In genomic region chr10:129962092-129962494, GRCh38 we compare ENCODE assay signal across 13 cellular contexts. TPM values are rescaled to one million over a fixed set of nuclear protein-coding genes. Genes with fewer than 3 reads are reported as not detected.
DNase-seq lines count a peak whose midpoint lies in the region; ATAC-seq, FAIRE-seq and TF ChIP-seq lines count a peak whose summit lies in the region.
"Had no signal": no experiment of that assay in that cellular context is flagged by ENCODE, and none has a peak within 500 bp of the region (broad histone marks: within the 10 kb centered on the region; RNA-seq: fewer than 3 reads in every experiment).

No MANE protein-coding gene starts in this region.

- H3K9me3 ChIP-seq in suprapubic skin = no peaks in the 10 kb centered on the region

- H3K4me1 ChIP-seq in suprapubic skin = peaks cover 47% of the 10 kb centered on the region

- WGBS in suprapubic skin = 36% methylated on average over 6 of the region's 6 CpGs

- in situ Hi-C loops in SK-MEL-5 (cut with HindIII; ENCODE audit: low pct_unique_long_range_greater_than_20kb, low sequenced_read_pairs) = no loop called here

- intact Hi-C loops in activated CD4-positive, alpha-beta T cell treated with anti-CD3 and anti-CD28 coated beads, Interleukin-2, amount 10 ng/mL, durations not matched to agents 24 days and 14 days (cut with micrococcal nuclease) = loop anchor here (5.0 kb wide), 1 partner anchor 150 kb away; the partner anchor contains the start of gene C10orf143

- ATAC-seq in activated T-cell treated with anti-CD3 and anti-CD28 coated beads, Interleukin-2, amount 50 U/mL, for 72 hours (replicated peaks in 1 of 2) = no peak

- FAIRE-seq in GM12891 (lab: Jason Lieb, UNC) = no peak
- FAIRE-seq: RCC 7860 had no signal

- H3K4me3 ChIP-seq in suprapubic skin = peak overlapping the region; percentile 71

- TF ChIP-seq EP300 in suprapubic skin (IDR thresholded peaks at IDR 0.05) = no peak

- peaks cover 66% of the 10 kb centered on the region for H3K27me3 Mint-ChIP-seq in activated T-cell treated with anti-CD3 and anti-CD28 coated beads, Interleukin-2, amount 50 U/mL, for 72 hours (ENCODE audit: low read depth)
- peaks cover 63% of the 10 kb centered on the region for H3K27me3 Mint-ChIP-seq in activated CD4-positive, alpha-beta T cell treated with anti-CD3 and anti-CD28 coated beads, Interleukin-2, amount 10 ng/mL, durations not matched to agents 24 days and 14 days

- H3K27ac ChIP-seq in suprapubic skin = no peak overlapping the region

- H3K27me3 ChIP-seq in suprapubic skin = peaks cover 98% of the 10 kb centered on the region

- no peak for DNase-seq in activated T-cell treated with anti-CD3 and anti-CD28 coated beads, Interleukin-2, amount 50 U/mL, for 72 hours
- DNase-seq in activated T-cell treated with anti-CD3 and anti-CD28 coated beads, Interleukin-2, amount 50 U/mL, for 1 hour = no peak
- peak; percentile 45 for DNase-seq in SK-MEL-5 (ENCODE audit: low read depth, low spot score)
- peak; percentile 59 for DNase-seq in islet precursor cell
- peak in 1 of 2 donors; percentile 35 for DNase-seq in suprapubic skin (ENCODE audit: low spot score in 2 of 2)
- DNase-seq in NCI-H446 (lab: John Stamatoyannopoulos, UW) = no peak
- no peak for DNase-seq in GM12891 (ENCODE audit: insufficient read length, low spot score)
- no peak for DNase-seq in activated CD4-positive, alpha-beta T cell treated with anti-CD3 and anti-CD28 coated beads, Interleukin-2, amount 10 ng/mL, durations not matched to agents 24 days and 14 days
- DNase-seq: activated CD4-positive, alpha-beta T cell treated with anti-CD3 and anti-CD28 coated beads for 1 hour; foreskin melanocyte; NCI-H1417 treated with DMSO at 0.1 percent for 48 hours had no signal

- no peak overlapping the region for H3K27ac Mint-ChIP-seq in activated T-cell treated with anti-CD3 and anti-CD28 coated beads, Interleukin-2, amount 50 U/mL, for 72 hours
- no peak overlapping the region for H3K27ac Mint-ChIP-seq in activated CD4-positive, alpha-beta T cell treated with anti-CD3 and anti-CD28 coated beads, Interleukin-2, amount 10 ng/mL, durations not matched to agents 24 days and 14 days

- H3K4me1 Mint-ChIP-seq in activated T-cell treated with anti-CD3 and anti-CD28 coated beads, Interleukin-2, amount 50 U/mL, for 72 hours (ENCODE audit: low read depth) = peaks cover 20% of the 10 kb centered on the region
- H3K4me1 Mint-ChIP-seq in activated CD4-positive, alpha-beta T cell treated with anti-CD3 and anti-CD28 coated beads, Interleukin-2, amount 10 ng/mL, durations not matched to agents 24 days and 14 days = peaks cover 14% of the 10 kb centered on the region

- H3K9me3 Mint-ChIP-seq in activated T-cell treated with anti-CD3 and anti-CD28 coated beads, Interleukin-2, amount 50 U/mL, for 72 hours = no peaks in the 10 kb centered on the region
- peaks cover 8% of the 10 kb centered on the region for H3K9me3 Mint-ChIP-seq in activated CD4-positive, alpha-beta T cell treated with anti-CD3 and anti-CD28 coated beads, Interleukin-2, amount 10 ng/mL, durations not matched to agents 24 days and 14 days

- H3K4me3 Mint-ChIP-seq in activated T-cell treated with anti-CD3 and anti-CD28 coated beads, Interleukin-2, amount 50 U/mL, for 72 hours = peak overlapping the region; percentile 68 to 84
- no peak overlapping the region for H3K4me3 Mint-ChIP-seq in activated CD4-positive, alpha-beta T cell treated with anti-CD3 and anti-CD28 coated beads, Interleukin-2, amount 10 ng/mL, durations not matched to agents 24 days and 14 days

- TF ChIP-seq POLR2A in suprapubic skin (IDR thresholded peaks at IDR 0.05) (no peak), GM12891 (IDR thresholded peaks at IDR 0.05; ENCODE audit: low read depth, low read length) (no peak)

- TF ChIP-seq CTCF in suprapubic skin (IDR thresholded peaks at IDR 0.05) = no peak

- peaks cover 2 to 3% of the 10 kb centered on the region in 2 donors for H3K36me3 Mint-ChIP-seq in activated T-cell treated with anti-CD3 and anti-CD28 coated beads, Interleukin-2, amount 50 U/mL, for 72 hours (ENCODE audit: insufficient read depth in 2 of 2)
- H3K36me3 Mint-ChIP-seq in activated CD4-positive, alpha-beta T cell treated with anti-CD3 and anti-CD28 coated beads, Interleukin-2, amount 10 ng/mL, durations not matched to agents 24 days and 14 days (ENCODE audit: low read depth) = peaks cover 13% of the 10 kb centered on the region

- no peaks in the 10 kb centered on the region for H3K36me3 ChIP-seq in suprapubic skin

TF ChIP-seq in GM12891, 5 proteins besides CTCF, POLR2A, EP300 and RAD21:
- no peak for TF ChIP-seq SPI1 (IDR thresholded peaks at IDR 0.05; ENCODE audit: low read depth, low read length)
- TF ChIP-seq TAF1 (IDR thresholded peaks at IDR 0.05; ENCODE audit: low read depth, low read length) = no peak
- TF ChIP-seq POU2F2 (IDR thresholded peaks at IDR 0.05; ENCODE audit: low read depth, low read length) = no peak
- TF ChIP-seq POLR2AphosphoS5 (IDR thresholded peaks at IDR 0.05; ENCODE audit: low read depth, low read length) = no peak
- no peak for TF ChIP-seq PAX5 (IDR thresholded peaks at IDR 0.05; ENCODE audit: insufficient read depth, low read length, severe bottlenecking)
TF ChIP-seq in GM12891: peak in this region for 0.

RNA-seq across cellular contexts. Expression of gene EBF3, which starts 2.0 kb away (rescaled TPM):
- total RNA-seq in activated T-cell treated with anti-CD3 and anti-CD28 coated beads, Interleukin-2, amount 50 U/mL, for 72 hours = not detected
- total RNA-seq in SK-MEL-5 (2014; rRNA removed; shearing (Covaris generic)) = 23.6 TPM in 2 replicates
- 35.2 and 41.2 TPM in 2 replicates for polyA plus RNA-seq in SK-MEL-5 (2015; cell fraction: cytosol; rRNA removed)
- 49.9 and 54.8 TPM in 2 replicates for polyA plus RNA-seq in SK-MEL-5 (2015; cell fraction: nucleus; rRNA removed)
- total RNA-seq in suprapubic skin = 1 to 10 TPM; 1.4 to 4.2 (median 2.4) TPM
- polyA plus RNA-seq in GM12891 (2012; ENCODE audit: low read depth, missing spikeins) = not detected
- total RNA-seq in activated CD4-positive, alpha-beta T cell treated with anti-CD3 and anti-CD28 coated beads, Interleukin-2, amount 10 ng/mL, durations not matched to agents 24 days and 14 days = not detected in 2 replicates
- total RNA-seq: mononuclear cell had no signal

Comparison
In these comparisons a context has a peak if more than half of its experiments do, and no peak if none do; other contexts are left out.
1. DNase-seq: peak in SK-MEL-5 (single experiment) and islet precursor cell (single experiment); none in activated T-cell treated with anti-CD3 and anti-CD28 coated beads, Interleukin-2, amount 50 U/mL, for 72 hours (0 of 2), activated T-cell treated with anti-CD3 and anti-CD28 coated beads, Interleukin-2, amount 50 U/mL, for 1 hour (single experiment), NCI-H446 (0 of 2), GM12891 (single experiment) and activated CD4-positive, alpha-beta T cell treated with anti-CD3 and anti-CD28 coated beads, Interleukin-2, amount 10 ng/mL, durations not matched to agents 24 days and 14 days (single experiment).